In genomic region chr10:14566498-14566897, GRCh38 we compare ENCODE assay signal across 15 cellular contexts.
DNase-seq lines count a peak whose midpoint lies in the region; ATAC-seq and TF ChIP-seq lines count a peak whose summit lies in the region.
"Had no signal": no experiment of that assay in that cellular context is flagged by ENCODE, and none has a peak within 500 bp of the region (broad histone marks: within the 10 kb centered on the region; RNA-seq: fewer than 3 reads in every experiment).

No MANE protein-coding gene starts in this region.

- no peak for DNase-seq in activated naive CD4-positive, alpha-beta T cell treated with anti-CD3 and anti-CD28 coated beads for 36 hours
- no peak for DNase-seq in activated naive CD4-positive, alpha-beta T cell treated with Interleukin-2 at 50 U/mL for 16 hours
- DNase-seq in T-cell = no peak
- no peak for DNase-seq in dorsolateral prefrontal cortex
- DNase-seq in stimulated activated naive B cell treated with anti-CD40 and anti-IgM and Interleukin-4, amounts not matched to agents 10 μg/mL and 1 μg/mL and 100 μg/mL, for 72 hours = no peak
- no peak for DNase-seq in A172 (ENCODE audit: low spot score)
- no peak for DNase-seq in cerebellar nuclear complex (lab: John Stamatoyannopoulos, UW)
- no peak for DNase-seq in 8988T
- DNase-seq: adrenal gland, H9, lower lobe of right lung, NCI-H1930, NCI-H446 had no signal

- POLR2A ChIA-PET in T-cell (lab: Charles Lee) = no interaction called here

- TF ChIP-seq CTCF in dorsolateral prefrontal cortex (IDR thresholded peaks at IDR 0.05 in 54 of 56, conservative IDR thresholded peaks at IDR 0.05 in 2 of 56; ENCODE audit: low read depth in 1 of 56, partially characterized antibody in 56 of 56) = no peak

- no peaks in the 10 kb centered on the region for H3K27me3 ChIP-seq in dorsolateral prefrontal cortex
- H3K27me3 ChIP-seq: adrenal gland, cardiac muscle cell had no signal

- intact Hi-C loops in activated naive CD4-positive, alpha-beta T cell treated with anti-CD3 and anti-CD28 coated beads for 36 hours (cut with micrococcal nuclease) = loop anchor here (10.0 kb wide), 2 partner anchors 528 to 562 kb away; partner anchors contain the start of gene RPP38
- intact Hi-C loops in dorsolateral prefrontal cortex (cut with DNase I) = loop anchor here in 1 of 2 donors (5.0 kb wide), 1 partner anchor 36 kb away; no protein-coding TSS in a partner anchor

- H3K4me3 ChIP-seq in dorsolateral prefrontal cortex = peak overlapping the region in 9 of 59 donors; percentile 3 to 68 (median 41)
- H3K4me3 ChIP-seq: adrenal gland, cardiac muscle cell, lower lobe of right lung had no signal

- H3K4me1 Mint-ChIP-seq in activated naive CD4-positive, alpha-beta T cell treated with anti-CD3 and anti-CD28 coated beads for 36 hours (ENCODE audit: low read depth) = peaks cover 89% of the 10 kb centered on the region
- H3K4me1 Mint-ChIP-seq in T-cell = peaks cover 88 to 96% (median 93%) of the 10 kb centered on the region in 3 donors
- peaks cover 56 to 75% of the 10 kb centered on the region in 2 donors for H3K4me1 Mint-ChIP-seq in stimulated activated naive B cell treated with anti-CD40 and anti-IgM and Interleukin-4, amounts not matched to agents 10 μg/mL and 1 μg/mL and 100 μg/mL, for 72 hours

- peaks cover 37% of the 10 kb centered on the region for H3K36me3 Mint-ChIP-seq in activated naive CD4-positive, alpha-beta T cell treated with anti-CD3 and anti-CD28 coated beads for 36 hours (ENCODE audit: low read depth)
- H3K36me3 Mint-ChIP-seq in T-cell = peaks cover 47% of the 10 kb centered on the region
- H3K36me3 Mint-ChIP-seq in stimulated activated naive B cell treated with anti-CD40 and anti-IgM and Interleukin-4, amounts not matched to agents 10 μg/mL and 1 μg/mL and 100 μg/mL, for 72 hours = peaks cover 27 to 39% of the 10 kb centered on the region in 2 donors

- H3K9me3 Mint-ChIP-seq in activated naive CD4-positive, alpha-beta T cell treated with anti-CD3 and anti-CD28 coated beads for 36 hours = peaks cover 2% of the 10 kb centered on the region
- H3K9me3 Mint-ChIP-seq in T-cell = peaks cover 0 to 4% (median 2%) of the 10 kb centered on the region in 3 donors
- H3K9me3 Mint-ChIP-seq in stimulated activated naive B cell treated with anti-CD40 and anti-IgM and Interleukin-4, amounts not matched to agents 10 μg/mL and 1 μg/mL and 100 μg/mL, for 72 hours = peaks cover 6 to 7% of the 10 kb centered on the region in 2 donors

- no peaks in the 10 kb centered on the region for H3K27me3 Mint-ChIP-seq in activated naive CD4-positive, alpha-beta T cell treated with anti-CD3 and anti-CD28 coated beads for 36 hours (ENCODE audit: low read depth)
- H3K27me3 Mint-ChIP-seq in T-cell = no peaks in the 10 kb centered on the region
- H3K27me3 Mint-ChIP-seq in stimulated activated naive B cell treated with anti-CD40 and anti-IgM and Interleukin-4, amounts not matched to agents 10 μg/mL and 1 μg/mL and 100 μg/mL, for 72 hours = no peaks in the 10 kb centered on the region

- no peak for ATAC-seq in T-cell (replicated peaks in 1 of 4)
- no peak for ATAC-seq in stimulated activated naive B cell treated with anti-CD40 and anti-IgM and Interleukin-4, amounts not matched to agents 10 μg/mL and 1 μg/mL and 100 μg/mL, for 72 hours (replicated peaks)
- ATAC-seq: lower lobe of right lung had no signal

- no peak overlapping the region for H3K4me3 Mint-ChIP-seq in activated naive CD4-positive, alpha-beta T cell treated with anti-CD3 and anti-CD28 coated beads for 36 hours
- H3K4me3 Mint-ChIP-seq in T-cell = peak overlapping the region in 2 of 3 donors; percentile 34 to 85
- no peak overlapping the region for H3K4me3 Mint-ChIP-seq in stimulated activated naive B cell treated with anti-CD40 and anti-IgM and Interleukin-4, amounts not matched to agents 10 μg/mL and 1 μg/mL and 100 μg/mL, for 72 hours
- H3K4me3 Mint-ChIP-seq: H9 had no signal

- H3K27ac Mint-ChIP-seq in activated naive CD4-positive, alpha-beta T cell treated with anti-CD3 and anti-CD28 coated beads for 36 hours = peak overlapping the region; percentile 80
- H3K27ac Mint-ChIP-seq in T-cell = peak overlapping the region; percentile 92 to 95
- peak overlapping the region; percentile 72 for H3K27ac Mint-ChIP-seq in stimulated activated naive B cell treated with anti-CD40 and anti-IgM and Interleukin-4, amounts not matched to agents 10 μg/mL and 1 μg/mL and 100 μg/mL, for 72 hours

- H3K27ac ChIP-seq in dorsolateral prefrontal cortex = peak overlapping the region in 46 of 59 donors; percentile 13 to 100 (median 88)
- H3K27ac ChIP-seq: adrenal gland, cardiac muscle cell, lower lobe of right lung, parathyroid adenoma had no signal

- CTCF ChIA-PET in activated naive CD4-positive, alpha-beta T cell treated with anti-CD3 and anti-CD28 coated beads for 36 hours (lab: Charles Lee) = interaction anchor here (0.7 kb wide), 1 partner anchor 22 kb away, joined by 4 read pairs; no protein-coding TSS in a partner anchor
- CTCF ChIA-PET in T-cell (lab: Charles Lee) = interaction anchor here in 1 of 2 donors (1.2 kb wide), 1 partner anchor 23 kb away, joined by 11 read pairs; no protein-coding TSS in a partner anchor

Comparison
In these comparisons a context has a peak if more than half of its experiments do, and no peak if none do; other contexts are left out.
1. H3K4me3 Mint-ChIP-seq: peak in T-cell (2 of 3); none in activated naive CD4-positive, alpha-beta T cell treated with anti-CD3 and anti-CD28 coated beads for 36 hours (single experiment) and stimulated activated naive B cell treated with anti-CD40 and anti-IgM and Interleukin-4, amounts not matched to agents 10 μg/mL and 1 μg/mL and 100 μg/mL, for 72 hours (0 of 2).
2. Peak in every context shown above with its lines, with median percentiles within 50 percentile points of each other: H3K27ac Mint-ChIP-seq.